1 cellular context compared by ENCODE assay signal in genomic region chr9:105385372-105385985, GRCh38.
A peak's percentile ranks its signal among the peaks of the same experiment; 100 is the strongest.
TF ChIP-seq lines count a peak whose summit lies in the region.

No MANE protein-coding gene starts in this region.

TF ChIP-seq in GM12878, 131 proteins besides CTCF, POLR2A, EP300 and RAD21 (continued from another document and continues in another):
- no peak for TF ChIP-seq HDAC6 (IDR thresholded peaks at IDR 0.05; ENCODE audit: unreplicated experiment)
- TF ChIP-seq IKZF2 (IDR thresholded peaks at IDR 0.05) = peak; percentile 74 to 80
- no peak for TF ChIP-seq SRF (IDR thresholded peaks at IDR 0.05; ENCODE audit: low read depth in 2 of 2, low read length in 2 of 2)
- TF ChIP-seq IRF4 (IDR thresholded peaks at IDR 0.05; ENCODE audit: low read depth, low read length) = peak; percentile 87
- TF ChIP-seq SPI1 (IDR thresholded peaks at IDR 0.05; ENCODE audit: borderline replicate concordance, insufficient read depth, low read depth, low read length) = peak; percentile 100
- TF ChIP-seq NBN (IDR thresholded peaks at IDR 0.05) = no peak
- TF ChIP-seq BRCA1 (IDR thresholded peaks at IDR 0.05; ENCODE audit: low read depth, low read length) = no peak
- TF ChIP-seq LARP7 (IDR thresholded peaks at IDR 0.05) = no peak
- TF ChIP-seq NRF1 (conservative IDR thresholded peaks at IDR 0.05; ENCODE audit: low read depth, low read length) = no peak
- TF ChIP-seq, protein P1, sequence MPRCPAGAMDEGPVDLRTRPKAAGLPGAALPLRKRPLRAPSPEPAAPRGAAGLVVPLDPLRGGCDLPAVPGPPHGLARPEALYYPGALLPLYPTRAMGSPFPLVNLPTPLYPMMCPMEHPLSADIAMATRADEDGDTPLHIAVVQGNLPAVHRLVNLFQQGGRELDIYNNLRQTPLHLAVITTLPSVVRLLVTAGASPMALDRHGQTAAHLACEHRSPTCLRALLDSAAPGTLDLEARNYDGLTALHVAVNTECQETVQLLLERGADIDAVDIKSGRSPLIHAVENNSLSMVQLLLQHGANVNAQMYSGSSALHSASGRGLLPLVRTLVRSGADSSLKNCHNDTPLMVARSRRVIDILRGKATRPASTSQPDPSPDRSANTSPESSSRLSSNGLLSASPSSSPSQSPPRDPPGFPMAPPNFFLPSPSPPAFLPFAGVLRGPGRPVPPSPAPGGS (IDR thresholded peaks at IDR 0.05; ENCODE audit: borderline replicate concordance, insufficient read depth, low read depth, low read length, poor library complexity, severe bottlenecking) = no peak
- TF ChIP-seq, protein P2, sequence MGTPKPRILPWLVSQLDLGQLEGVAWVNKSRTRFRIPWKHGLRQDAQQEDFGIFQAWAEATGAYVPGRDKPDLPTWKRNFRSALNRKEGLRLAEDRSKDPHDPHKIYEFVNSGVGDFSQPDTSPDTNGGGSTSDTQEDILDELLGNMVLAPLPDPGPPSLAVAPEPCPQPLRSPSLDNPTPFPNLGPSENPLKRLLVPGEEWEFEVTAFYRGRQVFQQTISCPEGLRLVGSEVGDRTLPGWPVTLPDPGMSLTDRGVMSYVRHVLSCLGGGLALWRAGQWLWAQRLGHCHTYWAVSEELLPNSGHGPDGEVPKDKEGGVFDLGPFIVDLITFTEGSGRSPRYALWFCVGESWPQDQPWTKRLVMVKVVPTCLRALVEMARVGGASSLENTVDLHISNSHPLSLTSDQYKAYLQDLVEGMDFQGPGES (IDR thresholded peaks at IDR 0.05) = no peak
- no peak for TF ChIP-seq KDM1A (IDR thresholded peaks at IDR 0.05; ENCODE audit: borderline replicate concordance)
- peak; percentile 66; the same call in 1 of the 2 replicates for TF ChIP-seq ZNF24 (IDR thresholded peaks at IDR 0.05)
- TF ChIP-seq REST (IDR thresholded peaks at IDR 0.05; ENCODE audit: low read depth, low read length) = no peak
- TF ChIP-seq CHD2 (IDR thresholded peaks at IDR 0.05; ENCODE audit: borderline replicate concordance, low read depth, low read length) = no peak
- TF ChIP-seq BACH1 (IDR thresholded peaks at IDR 0.05; ENCODE audit: borderline replicate concordance) = no peak
- TF ChIP-seq TARDBP (IDR thresholded peaks at IDR 0.05; ENCODE audit: borderline replicate concordance) = no peak
- no peak for TF ChIP-seq RELA (IDR thresholded peaks at IDR 0.05; ENCODE audit: borderline replicate concordance, partially characterized antibody)
- no peak for TF ChIP-seq E2F8 (IDR thresholded peaks at IDR 0.05; ENCODE audit: low read depth, partially characterized antibody)
- no peak for TF ChIP-seq HSF1 (IDR thresholded peaks at IDR 0.05; ENCODE audit: low read depth, low read length)
- TF ChIP-seq CREM (IDR thresholded peaks at IDR 0.05; ENCODE audit: low read depth) = peak; percentile 45; the same call in 1 of the 2 replicates
- TF ChIP-seq DPF2 (IDR thresholded peaks at IDR 0.05) = peak; percentile 35; the same call in 1 of the 2 replicates
- no peak for TF ChIP-seq RBBP5 (conservative IDR thresholded peaks at IDR 0.05)
- TF ChIP-seq TAF1 (IDR thresholded peaks at IDR 0.05; ENCODE audit: borderline replicate concordance, low read depth, low read length) = no peak
- TF ChIP-seq MEF2A (IDR thresholded peaks at IDR 0.05; ENCODE audit: insufficient read depth, low read depth, low read length) = no peak
- no peak for TF ChIP-seq WRNIP1 (IDR thresholded peaks at IDR 0.05; ENCODE audit: borderline replicate concordance, low read depth, low read length)
- TF ChIP-seq ZNF274 (IDR thresholded peaks at IDR 0.05; ENCODE audit: insufficient read depth, insufficient read length) = no peak
- no peak for TF ChIP-seq ZBTB4 (CRISPR knock-in tag; IDR thresholded peaks at IDR 0.05)
- peak; percentile 56; the same call in 1 of the 2 replicates for TF ChIP-seq NFIC (IDR thresholded peaks at IDR 0.05; ENCODE audit: low read depth, low read length)
- TF ChIP-seq, protein P3, sequence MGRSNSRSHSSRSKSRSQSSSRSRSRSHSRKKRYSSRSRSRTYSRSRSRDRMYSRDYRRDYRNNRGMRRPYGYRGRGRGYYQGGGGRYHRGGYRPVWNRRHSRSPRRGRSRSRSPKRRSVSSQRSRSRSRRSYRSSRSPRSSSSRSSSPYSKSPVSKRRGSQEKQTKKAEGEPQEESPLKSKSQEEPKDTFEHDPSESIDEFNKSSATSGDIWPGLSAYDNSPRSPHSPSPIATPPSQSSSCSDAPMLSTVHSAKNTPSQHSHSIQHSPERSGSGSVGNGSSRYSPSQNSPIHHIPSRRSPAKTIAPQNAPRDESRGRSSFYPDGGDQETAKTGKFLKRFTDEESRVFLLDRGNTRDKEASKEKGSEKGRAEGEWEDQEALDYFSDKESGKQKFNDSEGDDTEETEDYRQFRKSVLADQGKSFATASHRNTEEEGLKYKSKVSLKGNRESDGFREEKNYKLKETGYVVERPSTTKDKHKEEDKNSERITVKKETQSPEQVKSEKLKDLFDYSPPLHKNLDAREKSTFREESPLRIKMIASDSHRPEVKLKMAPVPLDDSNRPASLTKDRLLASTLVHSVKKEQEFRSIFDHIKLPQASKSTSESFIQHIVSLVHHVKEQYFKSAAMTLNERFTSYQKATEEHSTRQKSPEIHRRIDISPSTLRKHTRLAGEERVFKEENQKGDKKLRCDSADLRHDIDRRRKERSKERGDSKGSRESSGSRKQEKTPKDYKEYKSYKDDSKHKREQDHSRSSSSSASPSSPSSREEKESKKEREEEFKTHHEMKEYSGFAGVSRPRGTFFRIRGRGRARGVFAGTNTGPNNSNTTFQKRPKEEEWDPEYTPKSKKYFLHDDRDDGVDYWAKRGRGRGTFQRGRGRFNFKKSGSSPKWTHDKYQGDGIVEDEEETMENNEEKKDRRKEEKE (IDR thresholded peaks at IDR 0.05) = no peak
- TF ChIP-seq PAX8 (IDR thresholded peaks at IDR 0.05) = no peak
- TF ChIP-seq BCL11A (IDR thresholded peaks at IDR 0.05; ENCODE audit: low read depth, low read length) = 0 out of 2 replicates have a peak, but pooled peaks have one; percentile 33
- no peak for TF ChIP-seq PBX3 (IDR thresholded peaks at IDR 0.05; ENCODE audit: insufficient replicate concordance, low read depth, low read length)
- TF ChIP-seq ZBTB40 (IDR thresholded peaks at IDR 0.05; ENCODE audit: borderline replicate concordance) = no peak
- TF ChIP-seq SMC3 (IDR thresholded peaks at IDR 0.05; ENCODE audit: borderline replicate concordance, low read length) = no peak
- TF ChIP-seq ZBED1 (IDR thresholded peaks at IDR 0.05; ENCODE audit: borderline replicate concordance) = no peak
- no peak for TF ChIP-seq POLR2AphosphoS2 (IDR thresholded peaks at IDR 0.05; ENCODE audit: low read depth, low read length)
- no peak for TF ChIP-seq ETV6 (conservative IDR thresholded peaks at IDR 0.05 in 1 of 2, IDR thresholded peaks at IDR 0.05 in 1 of 2; ENCODE audit: borderline replicate concordance in 1 of 2, low read depth in 1 of 2)
